In the genomic region with DNA sequence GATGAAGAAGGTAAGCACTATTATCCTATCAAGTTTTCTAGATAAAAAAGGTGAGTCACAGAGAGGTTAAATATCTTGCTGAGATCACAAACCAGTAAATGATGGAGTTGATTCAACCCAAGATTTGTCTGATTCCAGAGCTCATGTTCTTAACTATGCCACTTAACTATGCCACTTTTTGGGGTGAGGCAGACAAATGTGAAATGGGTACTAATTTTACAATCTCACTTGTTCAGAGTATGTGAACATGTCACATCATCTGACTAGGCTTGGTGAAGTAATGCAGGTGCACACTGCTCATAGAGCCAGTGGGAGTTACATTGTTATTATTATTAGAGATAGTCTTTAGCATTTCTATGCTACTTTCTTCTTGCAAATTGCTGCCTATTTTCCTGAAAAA, we compare ENCODE assay signal across 26 cellular contexts. TPM values are rescaled to one million over a fixed set of nuclear protein-coding genes. Genes with fewer than 3 reads are reported as not detected.
"Had no signal": no experiment of that assay in that cellular context is flagged by ENCODE, and none has a peak within 500 bp of the region (broad histone marks: within the 10 kb centered on the region; RNA-seq: fewer than 3 reads in every experiment).

No MANE protein-coding gene starts in this region.

- FAIRE-seq: HepG2, RCC 7860 had no signal

- H3K9me3 ChIP-seq: SJSA1 had no signal

- DNase-seq: IMR-90, Karpas-422, KG1, MG63, NCI-H1092, NCI-H1105 treated with DMSO at 0.1 percent for 48 hours, NCI-H1417 treated with DMSO at 0.1 percent for 48 hours, NCI-H146, NCI-H1694 treated with DMSO at 0.1 percent for 48 hours, NCI-H1930, NCI-H2081, NCI-H2107, NCI-H2227 treated with DMSO at 0.1 percent for 48 hours, NCI-H446, NCI-H510A, NCI-H524 treated with DMSO at 0.1 percent for 48 hours, NCI-H69, NCI-H774, Right ventricle myocardium superior, RPMI8226, SIG-M5 had no signal

- ATAC-seq: HepG2 had no signal

- H3K4me1 ChIP-seq: SJSA1 had no signal

- H3K27me3 ChIP-seq: SJSA1 had no signal

- H3K36me3 ChIP-seq: MG63, SJSA1 had no signal

- H3K27ac ChIP-seq: SJSA1, SK-N-MC had no signal

- H3K4me3 ChIP-seq: MG63, SJSA1, SK-N-MC had no signal

RNA-seq across cellular contexts. Expression of gene DRD3, which starts 2.0 kb away (rescaled TPM):
- total RNA-seq: HepG2, HT1080, IMR-90, Right ventricle myocardium superior, SJSA1 had no signal
- polyA plus RNA-seq: HepG2, IMR-90 had no signal
